ENCODE assay signal across 7 cellular contexts in genomic region chr5:126635585-126635984, GRCh38.
"Had no signal": no experiment of that assay in that cellular context is flagged by ENCODE, and none has a peak within 500 bp of the region (broad histone marks: within the 10 kb centered on the region; RNA-seq: fewer than 3 reads in every experiment).

No MANE protein-coding gene starts in this region.

- FAIRE-seq: HTR-8/SVneo had no signal

- H3K9ac ChIP-seq: GM23248 had no signal

- H3K4me3 Mint-ChIP-seq: IgD-negative memory B cell had no signal

- H3K36me3 ChIP-seq: HAP-1 had no signal

- DNase-seq: GM23248, GOT3, H7 had no signal

- ATAC-seq: HCT116 had no signal

- H2AFZ ChIP-seq: GM23248 had no signal

- H3K4me1 Mint-ChIP-seq: IgD-negative memory B cell had no signal

- H3K27me3 Mint-ChIP-seq: IgD-negative memory B cell had no signal

- H3K27ac ChIP-seq: GM23248 had no signal

- H3K9me3 ChIP-seq: HAP-1 had no signal

- H3K4me3 ChIP-seq: GM23248, HAP-1 had no signal

- H3K4me1 ChIP-seq: HAP-1 had no signal
